ENCODE assay signal across 9 cellular contexts in the genomic region with DNA sequence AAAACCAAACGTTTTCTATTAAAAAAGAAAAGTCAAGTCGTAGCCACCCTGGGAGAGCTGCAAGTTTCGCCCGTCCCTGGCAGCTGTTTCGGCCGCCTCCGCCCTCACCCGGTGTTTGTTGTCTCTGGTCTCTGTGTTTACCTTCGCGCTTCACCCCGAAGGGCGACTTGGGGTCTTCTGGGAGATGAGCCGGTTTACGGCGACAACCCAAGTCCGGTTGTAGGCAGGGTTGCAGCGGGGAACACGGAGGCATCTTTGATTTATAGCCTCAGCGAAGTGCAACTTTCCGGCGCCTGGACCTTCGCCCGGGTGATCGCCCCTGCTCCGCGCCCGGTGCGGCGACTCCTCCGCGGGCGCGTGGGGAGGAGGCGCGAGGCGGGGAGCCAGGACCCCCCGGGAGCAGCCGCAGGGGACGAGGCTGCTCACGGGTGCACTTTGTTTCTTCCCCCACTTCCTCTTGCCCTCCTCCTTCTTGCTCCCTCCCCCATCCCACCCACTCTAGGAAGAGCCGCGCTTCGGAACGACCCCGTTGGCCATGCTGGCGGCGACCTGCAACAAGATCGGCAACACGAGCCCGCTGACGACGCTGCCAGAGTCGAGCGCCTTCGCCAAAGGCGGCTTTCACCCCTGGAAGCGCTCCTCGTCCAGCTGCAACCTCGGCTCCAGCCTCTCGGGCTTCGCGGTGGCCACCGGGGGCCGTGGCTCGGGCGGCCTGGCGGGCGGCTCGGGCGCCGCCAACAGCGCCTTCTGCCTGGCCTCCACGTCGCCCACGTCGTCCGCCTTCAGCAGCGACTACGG. TPM values are rescaled to one million over a fixed set of nuclear protein-coding genes. Genes with fewer than 3 reads are reported as not detected.
DNase-seq lines count a peak whose midpoint lies in the region; ATAC-seq and TF ChIP-seq lines count a peak whose summit lies in the region.
"Had no signal": no experiment of that assay in that cellular context is flagged by ENCODE, and none has a peak within 500 bp of the region (broad histone marks: within the 10 kb centered on the region; RNA-seq: fewer than 3 reads in every experiment).

No MANE protein-coding gene starts in this region.

- no peaks in the 10 kb centered on the region for H3K36me3 Mint-ChIP-seq in WTC11

- intact Hi-C loops in left ventricle myocardium inferior (cut with micrococcal nuclease): no loop called here

- no peak overlapping the region for H3K27ac Mint-ChIP-seq in WTC11

- H3K27me3 ChIP-seq in left ventricle myocardium inferior (ENCODE audit: low read depth): peaks cover 100% of the 10 kb centered on the region

- H3K4me3 Mint-ChIP-seq in WTC11: peak overlapping the region; percentile 63

- no peak for TF ChIP-seq CTCF in WTC11 (IDR thresholded peaks at IDR 0.05)
- TF ChIP-seq CTCF in left ventricle myocardium inferior (IDR thresholded peaks at IDR 0.05; ENCODE audit: borderline replicate concordance): no peak

- POLR2A ChIA-PET in WTC11 (lab: Charles Lee): interaction anchor here (2.0 kb wide), 1 partner anchor 7 kb away, joined by 4 read pairs; no protein-coding TSS in a partner anchor

- peaks cover 65% of the 10 kb centered on the region for H3K4me1 Mint-ChIP-seq in WTC11

- H3K9me3 Mint-ChIP-seq in WTC11: no peaks in the 10 kb centered on the region

- H3K4me3 ChIP-seq in left ventricle myocardium inferior: peak overlapping the region; percentile 54

- H3K4me1 ChIP-seq in left ventricle myocardium inferior: peaks cover 60% of the 10 kb centered on the region

- no peaks in the 10 kb centered on the region for H3K9me3 ChIP-seq in left ventricle myocardium inferior (replicated peaks)

- DNase-seq in CD1c-positive myeloid dendritic cell (ENCODE audit: extremely low spot score) (peak; percentile 40), WTC11 (ENCODE audit: low spot score) (peak; percentile 75), left ventricle myocardium inferior (no peak), NCI-H1436 treated with DMSO at 0.1 percent for 48 hours (lab: John Stamatoyannopoulos, UW) (no peak), A172 (ENCODE audit: low spot score) (no peak)
- DNase-seq in stimulated activated naive CD8-positive, alpha-beta T cell treated with anti-CD3 and anti-CD28 coated beads, Interleukin-15, Interleukin-2, amounts not matched to agents 100 U/mL and 50 U/mL, for 24 hours: peak; percentile 35

- H3K27ac ChIP-seq in left ventricle myocardium inferior (replicated peaks): no peak overlapping the region
- H3K27ac ChIP-seq: KMS-11 had no signal

- ATAC-seq in GM21723 (IDR thresholded peaks at IDR 0.05; ENCODE audit: unreplicated experiment) (peak; percentile 2), WTC11 (peak; percentile 4), GM21576 (IDR thresholded peaks at IDR 0.05; ENCODE audit: unreplicated experiment) (no peak)
- ATAC-seq in stimulated activated naive CD8-positive, alpha-beta T cell treated with anti-CD3 and anti-CD28 coated beads, Interleukin-15, Interleukin-2, amounts not matched to agents 100 U/mL and 50 U/mL, for 24 hours: no peak

- H3K36me3 ChIP-seq in left ventricle myocardium inferior: no peaks in the 10 kb centered on the region

- H3K27me3 Mint-ChIP-seq in WTC11 (ENCODE audit: low read depth): peaks cover 97% of the 10 kb centered on the region

- CTCF ChIA-PET in WTC11 (lab: Charles Lee): interaction anchor here (1.3 kb wide), 1 partner anchor 9 kb away, joined by 4 read pairs; no protein-coding TSS in a partner anchor

TF ChIP-seq in WTC11, 78 proteins besides CTCF, POLR2A, EP300 and RAD21 (continues in another document):
- TF ChIP-seq ZNF423 (CRISPR knock-in tag; IDR thresholded peaks at IDR 0.05) (peak; percentile 66; the same call in 1 of the 2 replicates), ZNF317 (CRISPR knock-in tag; IDR thresholded peaks at IDR 0.05; ENCODE audit: borderline replicate concordance, low read depth) (0 out of 2 replicates have a peak, but pooled peaks have one; percentile 6), KAT7 (CRISPR knock-in tag; IDR thresholded peaks at IDR 0.05; ENCODE audit: borderline replicate concordance) (peak; percentile 32; the same call in 1 of the 2 replicates), ZNF232 (CRISPR knock-in tag; IDR thresholded peaks at IDR 0.05) (no peak), ELF4 (CRISPR knock-in tag; IDR thresholded peaks at IDR 0.05; ENCODE audit: low read depth) (no peak), ZNF263 (CRISPR knock-in tag; IDR thresholded peaks at IDR 0.05; ENCODE audit: low read depth) (no peak)
- TF ChIP-seq, protein P1, sequence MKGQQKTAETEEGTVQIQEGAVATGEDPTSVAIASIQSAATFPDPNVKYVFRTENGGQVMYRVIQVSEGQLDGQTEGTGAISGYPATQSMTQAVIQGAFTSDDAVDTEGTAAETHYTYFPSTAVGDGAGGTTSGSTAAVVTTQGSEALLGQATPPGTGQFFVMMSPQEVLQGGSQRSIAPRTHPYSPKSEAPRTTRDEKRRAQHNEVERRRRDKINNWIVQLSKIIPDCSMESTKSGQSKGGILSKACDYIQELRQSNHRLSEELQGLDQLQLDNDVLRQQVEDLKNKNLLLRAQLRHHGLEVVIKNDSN (CRISPR knock-in tag; IDR thresholded peaks at IDR 0.05): peak; percentile 18; the same call in 1 of the 2 replicates
- TF ChIP-seq, protein P2, sequence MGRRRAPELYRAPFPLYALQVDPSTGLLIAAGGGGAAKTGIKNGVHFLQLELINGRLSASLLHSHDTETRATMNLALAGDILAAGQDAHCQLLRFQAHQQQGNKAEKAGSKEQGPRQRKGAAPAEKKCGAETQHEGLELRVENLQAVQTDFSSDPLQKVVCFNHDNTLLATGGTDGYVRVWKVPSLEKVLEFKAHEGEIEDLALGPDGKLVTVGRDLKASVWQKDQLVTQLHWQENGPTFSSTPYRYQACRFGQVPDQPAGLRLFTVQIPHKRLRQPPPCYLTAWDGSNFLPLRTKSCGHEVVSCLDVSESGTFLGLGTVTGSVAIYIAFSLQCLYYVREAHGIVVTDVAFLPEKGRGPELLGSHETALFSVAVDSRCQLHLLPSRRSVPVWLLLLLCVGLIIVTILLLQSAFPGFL (CRISPR knock-in tag; IDR thresholded peaks at IDR 0.05; ENCODE audit: borderline replicate concordance): no peak
- TF ChIP-seq, protein P3, sequence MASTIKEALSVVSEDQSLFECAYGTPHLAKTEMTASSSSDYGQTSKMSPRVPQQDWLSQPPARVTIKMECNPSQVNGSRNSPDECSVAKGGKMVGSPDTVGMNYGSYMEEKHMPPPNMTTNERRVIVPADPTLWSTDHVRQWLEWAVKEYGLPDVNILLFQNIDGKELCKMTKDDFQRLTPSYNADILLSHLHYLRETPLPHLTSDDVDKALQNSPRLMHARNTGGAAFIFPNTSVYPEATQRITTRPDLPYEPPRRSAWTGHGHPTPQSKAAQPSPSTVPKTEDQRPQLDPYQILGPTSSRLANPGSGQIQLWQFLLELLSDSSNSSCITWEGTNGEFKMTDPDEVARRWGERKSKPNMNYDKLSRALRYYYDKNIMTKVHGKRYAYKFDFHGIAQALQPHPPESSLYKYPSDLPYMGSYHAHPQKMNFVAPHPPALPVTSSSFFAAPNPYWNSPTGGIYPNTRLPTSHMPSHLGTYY (CRISPR knock-in tag; IDR thresholded peaks at IDR 0.05): no peak
- TF ChIP-seq, protein P4, sequence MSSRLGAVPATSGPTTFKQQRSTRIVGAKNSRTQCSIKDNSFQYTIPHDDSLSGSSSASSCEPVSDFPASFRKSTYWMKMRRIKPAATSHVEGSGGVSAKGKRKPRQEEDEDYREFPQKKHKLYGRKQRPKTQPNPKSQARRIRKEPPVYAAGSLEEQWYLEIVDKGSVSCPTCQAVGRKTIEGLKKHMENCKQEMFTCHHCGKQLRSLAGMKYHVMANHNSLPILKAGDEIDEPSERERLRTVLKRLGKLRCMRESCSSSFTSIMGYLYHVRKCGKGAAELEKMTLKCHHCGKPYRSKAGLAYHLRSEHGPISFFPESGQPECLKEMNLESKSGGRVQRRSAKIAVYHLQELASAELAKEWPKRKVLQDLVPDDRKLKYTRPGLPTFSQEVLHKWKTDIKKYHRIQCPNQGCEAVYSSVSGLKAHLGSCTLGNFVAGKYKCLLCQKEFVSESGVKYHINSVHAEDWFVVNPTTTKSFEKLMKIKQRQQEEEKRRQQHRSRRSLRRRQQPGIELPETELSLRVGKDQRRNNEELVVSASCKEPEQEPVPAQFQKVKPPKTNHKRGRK (CRISPR knock-in tag; IDR thresholded peaks at IDR 0.05; ENCODE audit: borderline replicate concordance): no peak
- TF ChIP-seq, protein P5, sequence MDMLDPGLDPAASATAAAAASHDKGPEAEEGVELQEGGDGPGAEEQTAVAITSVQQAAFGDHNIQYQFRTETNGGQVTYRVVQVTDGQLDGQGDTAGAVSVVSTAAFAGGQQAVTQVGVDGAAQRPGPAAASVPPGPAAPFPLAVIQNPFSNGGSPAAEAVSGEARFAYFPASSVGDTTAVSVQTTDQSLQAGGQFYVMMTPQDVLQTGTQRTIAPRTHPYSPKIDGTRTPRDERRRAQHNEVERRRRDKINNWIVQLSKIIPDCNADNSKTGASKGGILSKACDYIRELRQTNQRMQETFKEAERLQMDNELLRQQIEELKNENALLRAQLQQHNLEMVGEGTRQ (CRISPR knock-in tag; IDR thresholded peaks at IDR 0.05): no peak
- TF ChIP-seq, protein P6, sequence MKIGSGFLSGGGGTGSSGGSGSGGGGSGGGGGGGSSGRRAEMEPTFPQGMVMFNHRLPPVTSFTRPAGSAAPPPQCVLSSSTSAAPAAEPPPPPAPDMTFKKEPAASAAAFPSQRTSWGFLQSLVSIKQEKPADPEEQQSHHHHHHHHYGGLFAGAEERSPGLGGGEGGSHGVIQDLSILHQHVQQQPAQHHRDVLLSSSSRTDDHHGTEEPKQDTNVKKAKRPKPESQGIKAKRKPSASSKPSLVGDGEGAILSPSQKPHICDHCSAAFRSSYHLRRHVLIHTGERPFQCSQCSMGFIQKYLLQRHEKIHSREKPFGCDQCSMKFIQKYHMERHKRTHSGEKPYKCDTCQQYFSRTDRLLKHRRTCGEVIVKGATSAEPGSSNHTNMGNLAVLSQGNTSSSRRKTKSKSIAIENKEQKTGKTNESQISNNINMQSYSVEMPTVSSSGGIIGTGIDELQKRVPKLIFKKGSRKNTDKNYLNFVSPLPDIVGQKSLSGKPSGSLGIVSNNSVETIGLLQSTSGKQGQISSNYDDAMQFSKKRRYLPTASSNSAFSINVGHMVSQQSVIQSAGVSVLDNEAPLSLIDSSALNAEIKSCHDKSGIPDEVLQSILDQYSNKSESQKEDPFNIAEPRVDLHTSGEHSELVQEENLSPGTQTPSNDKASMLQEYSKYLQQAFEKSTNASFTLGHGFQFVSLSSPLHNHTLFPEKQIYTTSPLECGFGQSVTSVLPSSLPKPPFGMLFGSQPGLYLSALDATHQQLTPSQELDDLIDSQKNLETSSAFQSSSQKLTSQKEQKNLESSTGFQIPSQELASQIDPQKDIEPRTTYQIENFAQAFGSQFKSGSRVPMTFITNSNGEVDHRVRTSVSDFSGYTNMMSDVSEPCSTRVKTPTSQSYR (CRISPR knock-in tag; IDR thresholded peaks at IDR 0.05): 0 out of 2 replicates have a peak, but pooled peaks have one; percentile 25

RNA-seq across cellular contexts. Expression of a gene that starts 1.1 kb away (rescaled TPM):
- total RNA-seq in WTC11 (2021) (0.07 to 0.21 TPM in 2 of 3 replicates, not detected in the other), left ventricle myocardium inferior (not detected)
- total RNA-seq in A172 (2014; rRNA removed; shearing (Covaris generic)): 0.74 TPM in 1 of 2 replicates, not detected in the other

RNA-seq across cellular contexts. Expression of a gene that starts 59.7 kb away (rescaled TPM):
- total RNA-seq in WTC11 (2021) (8.0 to 13.0 TPM (median 11.3 TPM) in 3 replicates), left ventricle myocardium inferior (47.6 TPM)
- 36.2 and 50.3 TPM in 2 replicates for total RNA-seq in A172 (2014; rRNA removed; shearing (Covaris generic))

Comparison
In these comparisons a context has a peak if more than half of its experiments do, and no peak if none do; other contexts are left out.
1. DNase-seq: peak in CD1c-positive myeloid dendritic cell (single experiment), WTC11 (single experiment) and stimulated activated naive CD8-positive, alpha-beta T cell treated with anti-CD3 and anti-CD28 coated beads, Interleukin-15, Interleukin-2, amounts not matched to agents 100 U/mL and 50 U/mL, for 24 hours (single experiment); none in left ventricle myocardium inferior (single experiment), NCI-H1436 treated with DMSO at 0.1 percent for 48 hours (single experiment) and A172 (single experiment).
2. ATAC-seq: peak in GM21723 (single experiment) and WTC11 (single experiment); none in stimulated activated naive CD8-positive, alpha-beta T cell treated with anti-CD3 and anti-CD28 coated beads, Interleukin-15, Interleukin-2, amounts not matched to agents 100 U/mL and 50 U/mL, for 24 hours (single experiment) and GM21576 (single experiment).